Comparison of ENCODE assay signal across 25 cellular contexts in the genomic region with DNA sequence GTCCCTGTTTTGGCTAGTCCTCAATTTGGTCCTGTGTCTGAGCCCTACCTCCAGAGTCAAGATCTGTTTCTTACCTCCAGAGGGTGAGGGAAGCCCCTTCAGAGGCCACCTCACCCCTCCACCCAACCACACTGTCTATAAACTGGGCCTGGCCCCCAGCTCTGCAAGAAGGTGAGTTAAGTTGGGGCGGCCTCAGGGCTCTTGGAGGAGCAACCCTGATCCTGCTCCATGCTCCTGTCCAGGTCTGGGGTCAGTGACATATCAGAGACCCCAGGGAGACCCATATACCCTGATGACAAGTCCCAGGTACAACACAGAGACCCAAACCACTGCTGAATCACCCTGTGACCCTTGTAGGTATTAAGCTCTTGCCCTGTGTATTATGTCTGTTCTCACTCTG.
DNase-seq lines count a peak whose midpoint lies in the region; ATAC-seq and TF ChIP-seq lines count a peak whose summit lies in the region.
"Had no signal": no experiment of that assay in that cellular context is flagged by ENCODE, and none has a peak within 500 bp of the region (broad histone marks: within the 10 kb centered on the region; RNA-seq: fewer than 3 reads in every experiment).

No MANE protein-coding gene starts in this region.

- H3K27ac Mint-ChIP-seq in endodermal cell = no peak overlapping the region
- H3K27ac Mint-ChIP-seq: CD4-positive, alpha-beta T cell; HFFc6 had no signal

- no peaks in the 10 kb centered on the region for H3K4me1 ChIP-seq in RWPE2 (ENCODE audit: insufficient read depth, poor library complexity, severe bottlenecking)
- no peaks in the 10 kb centered on the region for H3K4me1 ChIP-seq in endodermal cell (ENCODE audit: control insufficient read depth, insufficient read depth, low read length)
- no peaks in the 10 kb centered on the region for H3K4me1 ChIP-seq in osteoblast (ENCODE audit: insufficient read depth, low read length)
- H3K4me1 ChIP-seq: HAP-1, Peyer's patch had no signal

- no peak for ATAC-seq in RWPE2 (ENCODE audit: low read depth)

- no peaks in the 10 kb centered on the region for H3K27me3 Mint-ChIP-seq in endodermal cell (ENCODE audit: insufficient read depth)

- TF ChIP-seq CTCF in RWPE2 (IDR thresholded peaks at IDR 0.05; ENCODE audit: poor library complexity, severe bottlenecking) = no peak
- no peak for TF ChIP-seq CTCF in endodermal cell (conservative IDR thresholded peaks at IDR 0.05)
- no peak for TF ChIP-seq CTCF in osteoblast (IDR thresholded peaks at IDR 0.05; ENCODE audit: extremely low read depth, low read depth, low read length)
- no peak for TF ChIP-seq CTCF in brain microvascular endothelial cell (IDR thresholded peaks at IDR 0.05; ENCODE audit: low read depth, low read length, missing control alignments)

- DNase-seq in AG08396 (ENCODE audit: low spot score) = peak; percentile 0
- DNase-seq in RWPE2 (ENCODE audit: low spot score) = peak; percentile 16
- DNase-seq in endodermal cell = peak; percentile 49
- peak; percentile 31 for DNase-seq in osteoblast (ENCODE audit: insufficient read length, low spot score, missing footprints)
- no peak for DNase-seq in superior temporal gyrus (ENCODE audit: extremely low spot score)
- no peak for DNase-seq in COLO829 (ENCODE audit: low spot score)
- DNase-seq in brain microvascular endothelial cell = no peak
- DNase-seq in HuH-7.5 (ENCODE audit: low spot score) = no peak
- DNase-seq: AML-193, COR-L47, DMS53, GOT3, HFFc6, IMR-90, KG1, MM.1S, NCI-H2029, NCI-H226, NCI-H510A, NCI-H69, SK-N-SH had no signal

- no peak overlapping the region for H3K4me3 Mint-ChIP-seq in endodermal cell
- H3K4me3 Mint-ChIP-seq: CD4-positive, alpha-beta T cell; HFFc6 had no signal

- H3K9me3 Mint-ChIP-seq in endodermal cell = no peaks in the 10 kb centered on the region
- H3K9me3 Mint-ChIP-seq: CD4-positive, alpha-beta T cell; HFFc6 had no signal

- H2AFZ ChIP-seq in osteoblast (ENCODE audit: low read length) = no peak overlapping the region

- no peak overlapping the region for H3K4me2 ChIP-seq in osteoblast (ENCODE audit: insufficient read depth, low read length)
- H3K4me2 ChIP-seq: BLaER1 treated with 17β-estradiol and CSF1 and Interleukin-3, amounts not matched to agents 10 nM and 100 nM; SK-N-SH had no signal

- H3K9me3 ChIP-seq in RWPE2 (ENCODE audit: severe bottlenecking) = no peaks in the 10 kb centered on the region
- no peaks in the 10 kb centered on the region for H3K9me3 ChIP-seq in endodermal cell (ENCODE audit: control insufficient read depth, low read length)
- H3K9me3 ChIP-seq in osteoblast (ENCODE audit: low read depth, low read length) = no peaks in the 10 kb centered on the region
- H3K9me3 ChIP-seq: HAP-1, Peyer's patch, SK-N-SH had no signal

- H3K36me3 ChIP-seq in RWPE2 (ENCODE audit: low read depth) (no peaks in the 10 kb centered on the region), endodermal cell (ENCODE audit: control insufficient read depth, insufficient read depth, low read length) (no peaks in the 10 kb centered on the region), osteoblast (ENCODE audit: insufficient read depth, low read length) (no peaks in the 10 kb centered on the region), brain microvascular endothelial cell (replicated peaks) (no peaks in the 10 kb centered on the region)
- H3K36me3 ChIP-seq: BLaER1 treated with 17β-estradiol and CSF1 and Interleukin-3, amounts not matched to agents 10 nM and 100 nM; HAP-1; Peyer's patch had no signal

- no peaks in the 10 kb centered on the region for H3K4me1 Mint-ChIP-seq in endodermal cell

- H4K20me1 ChIP-seq in osteoblast (ENCODE audit: insufficient read depth, low read length) = no peaks in the 10 kb centered on the region
- H4K20me1 ChIP-seq: BLaER1 treated with 17β-estradiol and CSF1 and Interleukin-3, amounts not matched to agents 10 nM and 100 nM had no signal

- 78 to 100% methylated on average over 1 of the region's 1 CpG for WGBS in endodermal cell (ENCODE audit: insufficient coverage in 1 of 2, insufficient read length in 1 of 2), 2 experiments

- H3K9ac ChIP-seq in endodermal cell (ENCODE audit: extremely low read depth, low read length, poor library complexity, severe bottlenecking) = no peak overlapping the region
- H3K9ac ChIP-seq: BLaER1 treated with 17β-estradiol and CSF1 and Interleukin-3, amounts not matched to agents 10 nM and 100 nM; SK-N-SH had no signal

- H3K27me3 ChIP-seq in RWPE2 (ENCODE audit: insufficient read depth, poor library complexity, severe bottlenecking) (no peaks in the 10 kb centered on the region), endodermal cell (ENCODE audit: control insufficient read depth, insufficient read depth, low read length, poor library complexity, severe bottlenecking) (no peaks in the 10 kb centered on the region), osteoblast (ENCODE audit: insufficient read depth, low read length) (peaks cover 30% of the 10 kb centered on the region), brain microvascular endothelial cell (replicated peaks) (peaks cover 5% of the 10 kb centered on the region)
- H3K27me3 ChIP-seq: BLaER1 treated with 17β-estradiol and CSF1 and Interleukin-3, amounts not matched to agents 10 nM and 100 nM; Peyer's patch had no signal

- H3K4me3 ChIP-seq in RWPE2 (ENCODE audit: severe bottlenecking) (no peak overlapping the region), endodermal cell (ENCODE audit: low read length) (no peak overlapping the region), osteoblast (ENCODE audit: insufficient read depth, low read length) (no peak overlapping the region), brain microvascular endothelial cell (ENCODE audit: low read depth, low read length) (no peak overlapping the region)
- H3K4me3 ChIP-seq: BLaER1 treated with 17β-estradiol and CSF1 and Interleukin-3, amounts not matched to agents 10 nM and 100 nM; HAP-1; Peyer's patch had no signal

- no peaks in the 10 kb centered on the region for H3K36me3 Mint-ChIP-seq in endodermal cell (ENCODE audit: low read depth)

- H3K27ac ChIP-seq in RWPE2 (ENCODE audit: poor library complexity, severe bottlenecking) (no peak overlapping the region), endodermal cell (ENCODE audit: low read depth, low read length) (no peak overlapping the region), osteoblast (ENCODE audit: low read depth, low read length) (no peak overlapping the region), brain microvascular endothelial cell (no peak overlapping the region)
- H3K27ac ChIP-seq: BLaER1 treated with 17β-estradiol and CSF1 and Interleukin-3, amounts not matched to agents 10 nM and 100 nM; Peyer's patch had no signal

- no peaks in the 10 kb centered on the region for H3K79me2 ChIP-seq in osteoblast (ENCODE audit: insufficient read depth, low read length)

- in situ Hi-C loops in brain microvascular endothelial cell (cut with HindIII; ENCODE audit: low pct_ligation_motif_present, low sequenced_read_pairs) = no loop called here

Comparison
In these comparisons a context has a peak if more than half of its experiments do, and no peak if none do; other contexts are left out.
1. DNase-seq: peak in AG08396 (single experiment), RWPE2 (single experiment), endodermal cell (single experiment) and osteoblast (single experiment); none in superior temporal gyrus (single experiment), COLO829 (single experiment), brain microvascular endothelial cell (single experiment) and HuH-7.5 (single experiment).